Comparison of ENCODE assay signal across 1 cellular context in the genomic region with DNA sequence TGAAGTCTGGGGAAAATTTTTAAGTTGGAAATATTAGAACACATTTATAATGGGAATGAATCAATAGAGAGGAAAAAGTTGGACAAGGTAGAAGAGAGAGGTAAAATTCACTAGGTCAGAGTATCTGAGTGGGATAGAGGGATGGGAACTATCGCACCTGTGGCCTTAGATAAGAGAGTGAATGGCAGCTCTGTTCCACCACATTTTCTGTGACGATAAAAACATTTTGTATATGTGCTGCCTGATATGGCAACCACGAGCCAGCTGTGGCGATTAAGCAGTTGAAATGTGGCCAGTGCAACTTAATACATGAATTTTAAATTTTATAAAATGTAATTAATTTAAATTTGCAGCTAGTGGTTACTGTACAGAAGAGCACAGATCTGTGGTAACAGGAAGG.
A peak's percentile ranks its signal among the peaks of the same experiment; 100 is the strongest.
TF ChIP-seq lines count a peak whose summit lies in the region.

No MANE protein-coding gene starts in this region.

TF ChIP-seq in K562, 482 proteins besides CTCF, POLR2A, EP300 and RAD21 (continued from another document):
- TF ChIP-seq, protein P1, sequence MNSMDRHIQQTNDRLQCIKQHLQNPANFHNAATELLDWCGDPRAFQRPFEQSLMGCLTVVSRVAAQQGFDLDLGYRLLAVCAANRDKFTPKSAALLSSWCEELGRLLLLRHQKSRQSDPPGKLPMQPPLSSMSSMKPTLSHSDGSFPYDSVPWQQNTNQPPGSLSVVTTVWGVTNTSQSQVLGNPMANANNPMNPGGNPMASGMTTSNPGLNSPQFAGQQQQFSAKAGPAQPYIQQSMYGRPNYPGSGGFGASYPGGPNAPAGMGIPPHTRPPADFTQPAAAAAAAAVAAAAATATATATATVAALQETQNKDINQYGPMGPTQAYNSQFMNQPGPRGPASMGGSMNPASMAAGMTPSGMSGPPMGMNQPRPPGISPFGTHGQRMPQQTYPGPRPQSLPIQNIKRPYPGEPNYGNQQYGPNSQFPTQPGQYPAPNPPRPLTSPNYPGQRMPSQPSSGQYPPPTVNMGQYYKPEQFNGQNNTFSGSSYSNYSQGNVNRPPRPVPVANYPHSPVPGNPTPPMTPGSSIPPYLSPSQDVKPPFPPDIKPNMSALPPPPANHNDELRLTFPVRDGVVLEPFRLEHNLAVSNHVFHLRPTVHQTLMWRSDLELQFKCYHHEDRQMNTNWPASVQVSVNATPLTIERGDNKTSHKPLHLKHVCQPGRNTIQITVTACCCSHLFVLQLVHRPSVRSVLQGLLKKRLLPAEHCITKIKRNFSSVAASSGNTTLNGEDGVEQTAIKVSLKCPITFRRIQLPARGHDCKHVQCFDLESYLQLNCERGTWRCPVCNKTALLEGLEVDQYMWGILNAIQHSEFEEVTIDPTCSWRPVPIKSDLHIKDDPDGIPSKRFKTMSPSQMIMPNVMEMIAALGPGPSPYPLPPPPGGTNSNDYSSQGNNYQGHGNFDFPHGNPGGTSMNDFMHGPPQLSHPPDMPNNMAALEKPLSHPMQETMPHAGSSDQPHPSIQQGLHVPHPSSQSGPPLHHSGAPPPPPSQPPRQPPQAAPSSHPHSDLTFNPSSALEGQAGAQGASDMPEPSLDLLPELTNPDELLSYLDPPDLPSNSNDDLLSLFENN (IDR thresholded peaks at IDR 0.05; ENCODE audit: low read depth in 2 of 2, low read length in 2 of 2) = 0 out of 4 replicates have a peak, but pooled peaks of 1 of the 2 experiments have one; percentile 61
- no peak for TF ChIP-seq FOXA3 (CRISPR knock-in tag; conservative IDR thresholded peaks at IDR 0.05 in 1 of 2, IDR thresholded peaks at IDR 0.05 in 1 of 2)
- TF ChIP-seq ATF7 (IDR thresholded peaks at IDR 0.05) = no peak
- TF ChIP-seq C11orf30 (IDR thresholded peaks at IDR 0.05; ENCODE audit: low read depth) = no peak
- TF ChIP-seq, protein P2, sequence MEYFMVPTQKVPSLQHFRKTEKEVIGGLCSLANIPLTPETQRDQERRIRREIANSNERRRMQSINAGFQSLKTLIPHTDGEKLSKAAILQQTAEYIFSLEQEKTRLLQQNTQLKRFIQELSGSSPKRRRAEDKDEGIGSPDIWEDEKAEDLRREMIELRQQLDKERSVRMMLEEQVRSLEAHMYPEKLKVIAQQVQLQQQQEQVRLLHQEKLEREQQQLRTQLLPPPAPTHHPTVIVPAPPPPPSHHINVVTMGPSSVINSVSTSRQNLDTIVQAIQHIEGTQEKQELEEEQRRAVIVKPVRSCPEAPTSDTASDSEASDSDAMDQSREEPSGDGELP (CRISPR knock-in tag; IDR thresholded peaks at IDR 0.05; ENCODE audit: borderline replicate concordance) = peak; percentile 36; the same call in 1 of the 2 replicates
- no peak for TF ChIP-seq JUN (IDR thresholded peaks at IDR 0.05; ENCODE audit: borderline replicate concordance, low read depth, low read length)
- TF ChIP-seq JUN (CRISPR knock-in tag; IDR thresholded peaks at IDR 0.05; ENCODE audit: borderline replicate concordance) = no peak
- no peak for TF ChIP-seq SIN3B (IDR thresholded peaks at IDR 0.05; ENCODE audit: low read depth)
- peak; percentile 77 for TF ChIP-seq DPF2 (IDR thresholded peaks at IDR 0.05)
- peak; percentile 96 for TF ChIP-seq ARID1B (IDR thresholded peaks at IDR 0.05)
- TF ChIP-seq, protein P3, sequence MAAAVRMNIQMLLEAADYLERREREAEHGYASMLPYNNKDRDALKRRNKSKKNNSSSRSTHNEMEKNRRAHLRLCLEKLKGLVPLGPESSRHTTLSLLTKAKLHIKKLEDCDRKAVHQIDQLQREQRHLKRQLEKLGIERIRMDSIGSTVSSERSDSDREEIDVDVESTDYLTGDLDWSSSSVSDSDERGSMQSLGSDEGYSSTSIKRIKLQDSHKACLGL (CRISPR knock-in tag; IDR thresholded peaks at IDR 0.05; ENCODE audit: borderline replicate concordance, poor library complexity, severe bottlenecking) = no peak
- peak; percentile 77 for TF ChIP-seq SOX6 (IDR thresholded peaks at IDR 0.05)
- TF ChIP-seq KDM1A (IDR thresholded peaks at IDR 0.05) = peak; percentile 33 to 40; a peak in 2 of 4 replicates
- peak; percentile 78 for TF ChIP-seq CCNT2 (IDR thresholded peaks at IDR 0.05; ENCODE audit: borderline replicate concordance, extremely low read depth, insufficient read length, low read depth, low read length)
- no peak for TF ChIP-seq ZNF253 (CRISPR knock-in tag; conservative IDR thresholded peaks at IDR 0.05)
- TF ChIP-seq MTA2 (IDR thresholded peaks at IDR 0.05; ENCODE audit: low read depth) = peak; percentile 90
- TF ChIP-seq DACH1 (IDR thresholded peaks at IDR 0.05; ENCODE audit: partially characterized antibody) = peak; percentile 12
- no peak for TF ChIP-seq ZNF77 (CRISPR knock-in tag; IDR thresholded peaks at IDR 0.05)
- peak; percentile 77 for TF ChIP-seq ZEB2 (IDR thresholded peaks at IDR 0.05)
- no peak for TF ChIP-seq KDM4B (IDR thresholded peaks at IDR 0.05; ENCODE audit: borderline replicate concordance in 2 of 2, low read depth in 1 of 2)
TF ChIP-seq in K562: peak in this region for 40.
